In genomic region chr10:131022369-131022768, GRCh38 we compare ENCODE assay signal across 28 cellular contexts.
"Had no signal": no experiment of that assay in that cellular context is flagged by ENCODE, and none has a peak within 500 bp of the region (broad histone marks: within the 10 kb centered on the region; RNA-seq: fewer than 3 reads in every experiment).

No MANE protein-coding gene starts in this region.

- H3K4me1 ChIP-seq: colonic mucosa, gastrocnemius medialis, heart left ventricle, left ventricle myocardium inferior, lower lobe of right lung, pancreas, tibial nerve, upper lobe of left lung, uterus had no signal

- H3K27me3 Mint-ChIP-seq: dendritic cell treated with granulocyte-macrophage colony-stimulating factor and Interleukin-4, amounts not matched to agents 40 ng/mL and 50 ng/mL, for 4 days; stimulated activated memory B cell treated with anti-CD40 and anti-IgM and Interleukin-4, amounts not matched to agents 10 μg/mL and 1 μg/mL and 100 μg/mL, for 72 hours had no signal

- DNase-seq: colonic mucosa; effector CD8-positive, alpha-beta T cell; endodermal cell; foreskin fibroblast; gastrocnemius medialis; heart left ventricle; hippocampal formation; left cardiac atrium; left ventricle myocardium inferior; lower lobe of right lung; natural killer cell; stimulated activated CD4-positive, alpha-beta T cell treated with anti-CD3 and anti-CD28 coated beads, Interleukin-4, amount 100 ng/mL, for 4 hours; stimulated activated naive CD8-positive, alpha-beta T cell treated with anti-CD3 and anti-CD28 coated beads, Interleukin-15, Interleukin-2, amounts not matched to agents 100 U/mL and 50 U/mL, for 24 hours; upper lobe of left lung; uterus had no signal

- H3K36me3 ChIP-seq: colonic mucosa, gastrocnemius medialis, heart left ventricle, left ventricle myocardium inferior, lower lobe of right lung, neutrophil, pancreas, right atrium auricular region, thoracic aorta, tibial nerve, upper lobe of left lung, uterus had no signal

- H3K27me3 ChIP-seq: colonic mucosa, gastrocnemius medialis, neutrophil, pancreas, right atrium auricular region, tibial nerve, upper lobe of left lung, uterus had no signal

- H3K4me3 ChIP-seq: colonic mucosa, gastrocnemius medialis, heart left ventricle, left ventricle myocardium inferior, lower lobe of right lung, pancreas, right atrium auricular region, smooth muscle cell, thoracic aorta, tibial nerve, upper lobe of left lung, uterus had no signal

- H3K36me3 Mint-ChIP-seq: natural killer cell; stimulated activated memory B cell treated with anti-CD40 and anti-IgM and Interleukin-4, amounts not matched to agents 10 μg/mL and 1 μg/mL and 100 μg/mL, for 72 hours had no signal

- H3K27ac Mint-ChIP-seq: dendritic cell treated with granulocyte-macrophage colony-stimulating factor and Interleukin-4, amounts not matched to agents 40 ng/mL and 50 ng/mL, for 4 days; endodermal cell; natural killer cell; progenitor cell of endocrine pancreas; stimulated activated memory B cell treated with anti-CD40 and anti-IgM and Interleukin-4, amounts not matched to agents 10 μg/mL and 1 μg/mL and 100 μg/mL, for 72 hours had no signal

- H3K9me3 Mint-ChIP-seq: dendritic cell treated with granulocyte-macrophage colony-stimulating factor and Interleukin-4, amounts not matched to agents 40 ng/mL and 50 ng/mL, for 4 days; endodermal cell; natural killer cell; stimulated activated memory B cell treated with anti-CD40 and anti-IgM and Interleukin-4, amounts not matched to agents 10 μg/mL and 1 μg/mL and 100 μg/mL, for 72 hours had no signal

- H3K4me1 Mint-ChIP-seq: natural killer cell; stimulated activated memory B cell treated with anti-CD40 and anti-IgM and Interleukin-4, amounts not matched to agents 10 μg/mL and 1 μg/mL and 100 μg/mL, for 72 hours had no signal

- H3K27ac ChIP-seq: colonic mucosa, epithelial cell of prostate, gastrocnemius medialis, heart left ventricle, left ventricle myocardium inferior, lower lobe of right lung, neutrophil, pancreas, right atrium auricular region, thoracic aorta, tibial nerve, upper lobe of left lung, uterus had no signal

- ATAC-seq: esophagus mucosa; gastrocnemius medialis; heart left ventricle; left cardiac atrium; lower lobe of right lung; natural killer cell; pancreas; sciatic nerve; stimulated activated memory B cell treated with anti-CD40 and anti-IgM and Interleukin-4, amounts not matched to agents 10 μg/mL and 1 μg/mL and 100 μg/mL, for 72 hours; stimulated activated naive CD8-positive, alpha-beta T cell treated with anti-CD3 and anti-CD28 coated beads, Interleukin-15, Interleukin-2, amounts not matched to agents 100 U/mL and 50 U/mL, for 24 hours had no signal

- H3K9me3 ChIP-seq: colonic mucosa, gastrocnemius medialis, heart left ventricle, left ventricle myocardium inferior, lower lobe of right lung, neutrophil, pancreas, right atrium auricular region, thoracic aorta, tibial nerve, upper lobe of left lung, uterus had no signal

- FAIRE-seq: islet of Langerhans, pancreas had no signal

- H3K4me2 ChIP-seq: smooth muscle cell had no signal

- H3K4me3 Mint-ChIP-seq: dendritic cell treated with granulocyte-macrophage colony-stimulating factor and Interleukin-4, amounts not matched to agents 40 ng/mL and 50 ng/mL, for 4 days; endodermal cell; natural killer cell; stimulated activated memory B cell treated with anti-CD40 and anti-IgM and Interleukin-4, amounts not matched to agents 10 μg/mL and 1 μg/mL and 100 μg/mL, for 72 hours had no signal
